In genomic region chr11:66328307-66329144, GRCh38 we compare ENCODE assay signal across 8 cellular contexts.
DNase-seq lines count a peak whose midpoint lies in the region; ATAC-seq lines count a peak whose summit lies in the region.

No MANE protein-coding gene starts in this region.

- ATAC-seq in HG02610 (IDR thresholded peaks at IDR 0.05; ENCODE audit: unreplicated experiment) (peak; percentile 60), HG03457 (IDR thresholded peaks at IDR 0.05; ENCODE audit: unreplicated experiment) (no peak)

- DNase-seq in D341Med (ENCODE audit: low spot score) (peak; percentile 89), NCI-H2227 (lab: John Stamatoyannopoulos, UW; ENCODE audit: unreplicated experiment) (peak; percentile 79), cerebellar cortex (ENCODE audit: low spot score) (peak; percentile 80), left kidney (ENCODE audit: low read depth, low spot score) (peak; percentile 90)
- peak; percentile 56 to 66 (median 60) for DNase-seq in activated CD4-positive, CD25-positive, alpha-beta regulatory T cell (lab: John Stamatoyannopoulos, UW)
- DNase-seq in stimulated activated CD4-positive, alpha-beta T cell treated with anti-CD3 and anti-CD28 coated beads, Interleukin-2, amount 100 ng/mL, for 4 hours (ENCODE audit: low read depth): peak; percentile 67
